16 cellular contexts compared by ENCODE assay signal in genomic region chr1:176903474-176903873, GRCh38.
DNase-seq lines count a peak whose midpoint lies in the region; ATAC-seq, FAIRE-seq and TF ChIP-seq lines count a peak whose summit lies in the region.
"Had no signal": no experiment of that assay in that cellular context is flagged by ENCODE, and none has a peak within 500 bp of the region (broad histone marks: within the 10 kb centered on the region; RNA-seq: fewer than 3 reads in every experiment).

No MANE protein-coding gene starts in this region.

- ATAC-seq in left cardiac atrium (peak; percentile 49 to 90), Right ventricle myocardium superior (ENCODE audit: poor library complexity) (no peak), HG03457 (IDR thresholded peaks at IDR 0.05; ENCODE audit: unreplicated experiment) (no peak)
- ATAC-seq: activated CD4-positive, alpha-beta T cell treated with anti-CD3 and anti-CD28 coated beads for 36 hours; CD8-positive, alpha-beta T cell; right cardiac atrium had no signal

- intact Hi-C loops in left cardiac atrium (cut with DNase I), result no loop called here
- intact Hi-C loops in Right ventricle myocardium superior (cut with DNase I), result no loop called here

- H3K4me3 ChIP-seq in cardiac fibroblast (replicated peaks in 1 of 2; ENCODE audit: low read depth in 2 of 2, low read length in 2 of 2), result no peak overlapping the region
- H3K4me3 ChIP-seq: neural progenitor cell had no signal

- DNase-seq in left cardiac atrium (no peak), Right ventricle myocardium superior (no peak), cardiac fibroblast (ENCODE audit: low read depth in 2 of 2) (peak; percentile 16 to 58), kidney glomerular epithelial cell (lab: John Stamatoyannopoulos, UW) (peak; percentile 60), AML-193 (lab: John Stamatoyannopoulos, UW) (no peak), D721Med (ENCODE audit: insufficient read length, low spot score) (no peak), NCI-H1436 treated with DMSO at 0.1 percent for 48 hours (lab: John Stamatoyannopoulos, UW) (no peak)
- DNase-seq: activated CD4-positive, alpha-beta T cell treated with anti-CD3 and anti-CD28 coated beads for 36 hours; activated gamma-delta T cell; CD8-positive, alpha-beta T cell; glutamatergic neuron; NCI-H2029; right cardiac atrium had no signal

- TF ChIP-seq CTCF in cardiac fibroblast (IDR thresholded peaks at IDR 0.05; ENCODE audit: low read depth, low read length) (no peak), D721Med (IDR thresholded peaks at IDR 0.05; ENCODE audit: insufficient read depth, missing control alignments) (no peak)

- no peak for FAIRE-seq in D721Med (lab: Jason Lieb, UNC)
- FAIRE-seq: islet of Langerhans had no signal

Comparison
In these comparisons a context has a peak if more than half of its experiments do, and no peak if none do; other contexts are left out.
1. ATAC-seq: peak in left cardiac atrium (2 of 2); none in Right ventricle myocardium superior (single experiment) and HG03457 (single experiment).
2. DNase-seq: peak in cardiac fibroblast (2 of 2) and kidney glomerular epithelial cell (single experiment); none in left cardiac atrium (single experiment), Right ventricle myocardium superior (single experiment), AML-193 (0 of 2), D721Med (single experiment) and NCI-H1436 treated with DMSO at 0.1 percent for 48 hours (single experiment).